ENCODE assay signal across 25 cellular contexts in genomic region chr11:114598461-114598860, GRCh38. TPM values are rescaled to one million over a fixed set of nuclear protein-coding genes. Genes with fewer than 3 reads are reported as not detected.
"Had no signal": no experiment of that assay in that cellular context is flagged by ENCODE, and none has a peak within 500 bp of the region (broad histone marks: within the 10 kb centered on the region; RNA-seq: fewer than 3 reads in every experiment).

No MANE protein-coding gene starts in this region.

- H3K9ac ChIP-seq: SK-N-SH had no signal

- H3K4me2 ChIP-seq: SK-N-SH had no signal

- H3K9me3 ChIP-seq: SK-N-SH had no signal

- ATAC-seq: Panc1, PC-3 had no signal

- H3K9me2 ChIP-seq: SK-N-SH had no signal

- H3K27ac ChIP-seq: RWPE1 had no signal

- DNase-seq: KBM-7, MV-4-11, NCI-H1048, NCI-H1105, NCI-H1417, NCI-H1436 treated with DMSO at 0.1 percent for 48 hours, NCI-H1694, NCI-H187 treated with DMSO at 0.1 percent for 48 hours, NCI-H2081, NCI-H2107, NCI-H226, NCI-H446, NCI-H510A, NCI-H524 treated with DMSO at 0.1 percent for 48 hours, NCI-H69, NCI-H774, PC-3, SHP77, SK-N-SH had no signal

RNA-seq across cellular contexts. Expression of gene NXPE4, which starts 2.9 kb away (rescaled TPM):
- total RNA-seq: HT-29, LHCN-M2, MCF 10A, PC-3, SK-MEL-5 had no signal
- polyA plus RNA-seq: SK-N-SH had no signal

RNA-seq across cellular contexts. Expression of gene NXPE1, which starts 38.8 kb away (rescaled TPM):
- total RNA-seq: HT-29, LHCN-M2, MCF 10A, PC-3, SK-MEL-5 had no signal
- polyA plus RNA-seq: SK-N-SH had no signal
